29 cellular contexts compared by ENCODE assay signal in the genomic region with DNA sequence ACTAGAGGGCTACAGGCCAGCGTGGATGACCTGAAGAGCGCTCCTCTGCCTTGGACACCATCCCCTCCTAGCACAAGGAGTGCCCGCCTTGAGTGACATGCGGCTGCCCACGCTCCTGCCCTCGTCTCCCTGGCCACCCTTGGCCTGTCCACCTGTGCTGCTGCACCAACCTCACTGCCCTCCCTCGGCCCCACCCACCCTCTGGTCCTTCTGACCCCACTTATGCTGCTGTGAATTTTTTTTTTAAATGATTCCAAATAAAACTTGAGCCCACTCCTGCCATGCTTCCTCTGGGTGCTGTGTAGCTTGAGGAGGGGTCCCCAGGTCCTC. TPM values are rescaled to one million over a fixed set of nuclear protein-coding genes. Genes with fewer than 3 reads are reported as not detected.
"Had no signal": no experiment of that assay in that cellular context is flagged by ENCODE, and none has a peak within 500 bp of the region (broad histone marks: within the 10 kb centered on the region; RNA-seq: fewer than 3 reads in every experiment).

No MANE protein-coding gene starts in this region.

- H3K27me3 ChIP-seq: esophagus muscularis mucosa, foreskin keratinocyte, pancreas, thyroid gland, upper lobe of right lung had no signal

- H3K36me3 ChIP-seq: esophagus muscularis mucosa, heart left ventricle, pancreas, thyroid gland, upper lobe of right lung had no signal

- H3K36me3 Mint-ChIP-seq: immature natural killer cell, naive B cell had no signal

- H3K27me3 Mint-ChIP-seq: central memory CD8-positive, alpha-beta T cell; stimulated activated naive CD8-positive, alpha-beta T cell treated with anti-CD3 and anti-CD28 coated beads, Interleukin-15, Interleukin-2, amounts not matched to agents 100 ng/mL and 50 ng/mL, for 24 hours had no signal

- H3K4me3 ChIP-seq: esophagus muscularis mucosa, heart left ventricle, lung, pancreas, psoas muscle, thyroid gland, upper lobe of right lung had no signal

- H3K9me3 ChIP-seq: esophagus muscularis mucosa, heart left ventricle, pancreas, psoas muscle, thyroid gland, upper lobe of right lung had no signal

- H3K9me3 Mint-ChIP-seq: central memory CD8-positive, alpha-beta T cell; dendritic cell treated with granulocyte-macrophage colony-stimulating factor and Interleukin-4, amounts not matched to agents 40 ng/mL and 50 ng/mL, for 4 days; endodermal cell; immature natural killer cell; naive B cell; nephron progenitor cell; stimulated activated naive CD8-positive, alpha-beta T cell treated with anti-CD3 and anti-CD28 coated beads, Interleukin-15, Interleukin-2, amounts not matched to agents 100 ng/mL and 50 ng/mL, for 24 hours; T-helper 1 cell treated with Interleukin-12 subunit alpha and Interleukin-12 subunit beta and Interleukin-4 antibody, amounts not matched to agents 30 μg/mL and 1 μg/mL, for 36 hours had no signal

- DNase-seq: activated CD4-positive, alpha-beta T cell treated with anti-CD3 and anti-CD28 coated beads for 48 hours; activated CD4-positive, alpha-beta T cell treated with anti-CD3 and anti-CD28 coated beads, Interleukin-2, amount 50 U/mL, for 48 hours; activated gamma-delta T cell treated with Interleukin-2 at 50 U/mL for 16 hours; activated naive CD4-positive, alpha-beta T cell treated with anti-CD3 and anti-CD28 coated beads, Interleukin-2, amount 50 U/mL, for 16 hours; amygdala; endodermal cell; foreskin keratinocyte; hypothalamus; immature natural killer cell; naive B cell; nephron progenitor cell; psoas muscle; stimulated activated CD4-positive, alpha-beta T cell treated with anti-CD3 and anti-CD28 coated beads, Interleukin-4, amount 100 ng/mL, for 1 hour; SW 1271; T-helper 9 cell; thyroid gland; upper lobe of right lung had no signal

- H3K27ac ChIP-seq: esophagus muscularis mucosa, foreskin keratinocyte, heart left ventricle, pancreas, psoas muscle, thyroid gland, upper lobe of right lung, VCaP had no signal

- ATAC-seq: activated CD4-positive, CD25-positive, alpha-beta regulatory T cell treated with anti-CD3 and anti-CD28 coated beads, Interleukin-2, amount 50 U/mL, for 24 hours; foreskin keratinocyte; heart left ventricle; pancreas; psoas muscle; upper lobe of right lung had no signal

- H3K4me3 Mint-ChIP-seq: central memory CD8-positive, alpha-beta T cell; dendritic cell treated with granulocyte-macrophage colony-stimulating factor and Interleukin-4, amounts not matched to agents 40 ng/mL and 50 ng/mL, for 4 days; endodermal cell; immature natural killer cell; naive B cell; nephron progenitor cell; stimulated activated naive CD8-positive, alpha-beta T cell treated with anti-CD3 and anti-CD28 coated beads, Interleukin-15, Interleukin-2, amounts not matched to agents 100 ng/mL and 50 ng/mL, for 24 hours; T-helper 1 cell treated with Interleukin-12 subunit alpha and Interleukin-12 subunit beta and Interleukin-4 antibody, amounts not matched to agents 30 μg/mL and 1 μg/mL, for 36 hours had no signal

- H3K27ac Mint-ChIP-seq: dendritic cell treated with granulocyte-macrophage colony-stimulating factor and Interleukin-4, amounts not matched to agents 40 ng/mL and 50 ng/mL, for 4 days; endodermal cell; immature natural killer cell; naive B cell; stimulated activated naive CD8-positive, alpha-beta T cell treated with anti-CD3 and anti-CD28 coated beads, Interleukin-15, Interleukin-2, amounts not matched to agents 100 ng/mL and 50 ng/mL, for 24 hours; T-helper 1 cell treated with Interleukin-12 subunit alpha and Interleukin-12 subunit beta and Interleukin-4 antibody, amounts not matched to agents 30 μg/mL and 1 μg/mL, for 36 hours had no signal

RNA-seq across cellular contexts. Expression of a gene that starts 57.1 kb away (rescaled TPM):
- total RNA-seq: endodermal cell, esophagus muscularis mucosa, heart left ventricle, kidney, lung, pancreas, psoas muscle, subcutaneous adipose tissue, thyroid gland, upper lobe of right lung had no signal
